In genomic region chr10:52780391-52781155, GRCh38 we compare ENCODE assay signal across 1 cellular context.
TF ChIP-seq lines count a peak whose summit lies in the region.

No MANE protein-coding gene starts in this region.

TF ChIP-seq in H1, 55 proteins besides CTCF, POLR2A, EP300 and RAD21:
- no peak for TF ChIP-seq TAF1 (IDR thresholded peaks at IDR 0.05; ENCODE audit: low read depth, low read length)
- no peak for TF ChIP-seq SP1 (IDR thresholded peaks at IDR 0.05; ENCODE audit: low read depth, low read length)
- TF ChIP-seq ASH2L (IDR thresholded peaks at IDR 0.05; ENCODE audit: low read length) = no peak
- TF ChIP-seq CHD2 (IDR thresholded peaks at IDR 0.05; ENCODE audit: low read length) = no peak
- no peak for TF ChIP-seq POU5F1 (IDR thresholded peaks at IDR 0.05; ENCODE audit: low read depth, low read length)
- no peak for TF ChIP-seq MAFK (IDR thresholded peaks at IDR 0.05; ENCODE audit: low read depth, low read length)
- no peak for TF ChIP-seq NRF1 (IDR thresholded peaks at IDR 0.05; ENCODE audit: low read depth, low read length)
- TF ChIP-seq MAX (IDR thresholded peaks at IDR 0.05) = no peak
- TF ChIP-seq YY1 (IDR thresholded peaks at IDR 0.05; ENCODE audit: low read depth, low read length) = no peak
- no peak for TF ChIP-seq BACH1 (IDR thresholded peaks at IDR 0.05; ENCODE audit: low read length)
- no peak for TF ChIP-seq PHF8 (conservative IDR thresholded peaks at IDR 0.05; ENCODE audit: low read depth, low read length)
TF ChIP-seq in H1: peak in this region for 0.
